In the genomic region with DNA sequence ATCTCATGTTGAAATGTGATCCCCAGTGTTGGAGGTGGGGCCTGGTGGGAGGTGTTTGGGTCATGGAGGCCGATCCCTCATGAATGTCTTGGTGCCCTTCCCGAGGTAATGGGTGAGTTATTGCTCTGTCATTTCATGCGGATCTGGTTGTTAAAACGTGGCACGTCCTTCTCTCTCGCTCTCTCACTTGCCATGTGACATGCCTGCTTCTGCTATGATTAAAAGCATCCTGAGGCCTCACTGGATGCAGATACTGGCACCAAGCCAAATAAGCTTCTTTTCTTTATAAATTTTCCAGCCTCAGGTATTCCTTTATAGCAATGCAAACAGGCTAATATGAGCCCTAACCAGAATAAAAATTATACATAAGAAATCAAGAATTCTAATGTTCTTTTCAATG, we compare ENCODE assay signal across 30 cellular contexts.
"Had no signal": no experiment of that assay in that cellular context is flagged by ENCODE, and none has a peak within 500 bp of the region (broad histone marks: within the 10 kb centered on the region; RNA-seq: fewer than 3 reads in every experiment).

No MANE protein-coding gene starts in this region.

- H3K9me3 ChIP-seq: adrenal gland, body of pancreas, heart left ventricle, right lobe of liver, suprapubic skin, vagina had no signal

- H3K4me3 ChIP-seq: adrenal gland, body of pancreas, cardiac muscle cell, heart left ventricle, right lobe of liver, skin epidermis, suprapubic skin had no signal

- ATAC-seq: activated T-cell treated with anti-CD3 and anti-CD28 coated beads, Interleukin-2, amount 50 U/mL, for 72 hours; body of pancreas; effector memory CD8-positive, alpha-beta T cell; heart left ventricle; left colon; natural killer cell treated with Interleukin-12 subunit alpha and Interleukin-12 subunit beta and Interleukin-15 and Interleukin-18, amount 100 ng/mL, for 72 hours; right lobe of liver; stimulated activated memory B cell treated with anti-CD40 and anti-IgM and Interleukin-4, amounts not matched to agents 10 μg/mL and 1 μg/mL and 100 μg/mL, for 72 hours; stimulated activated naive CD8-positive, alpha-beta T cell treated with anti-CD3 and anti-CD28 coated beads, Interleukin-15, amount 100 ng/mL, for 72 hours had no signal

- H3K27ac ChIP-seq: adrenal gland, body of pancreas, cardiac muscle cell, right lobe of liver, suprapubic skin, vagina had no signal

- DNase-seq: activated CD4-positive, alpha-beta T cell treated with anti-CD3 and anti-CD28 coated beads for 4 hours; activated CD4-positive, alpha-beta T cell treated with anti-CD3 and anti-CD28 coated beads, Interleukin-2, amount 50 U/mL, for 4 hours; activated effector memory CD4-positive, alpha-beta T cell treated with Interleukin-2 at 50 U/mL for 16 hours; activated naive CD4-positive, alpha-beta T cell treated with Interleukin-2 at 50 U/mL for 16 hours; activated T-cell treated with anti-CD3 and anti-CD28 coated beads for 4 hours; activated T-cell treated with anti-CD3 and anti-CD28 coated beads, Interleukin-2, amount 50 U/mL, for 72 hours; adrenal gland; aorta; body of pancreas; cortex of kidney; effector memory CD8-positive, alpha-beta T cell; foreskin fibroblast; heart left ventricle; hypothalamus; immature natural killer cell; kidney; left colon; mesenchymal stem cell; right lobe of liver; stimulated activated CD4-positive, alpha-beta T cell treated with anti-CD3 and anti-CD28 coated beads, Interleukin-4, amount 100 ng/mL, for 4 hours; stimulated activated CD8-positive, alpha-beta memory T cell treated with anti-CD3 and anti-CD28 coated beads, Interleukin-4, amount 100 ng/mL, for 48 hours; stimulated activated naive CD8-positive, alpha-beta T cell treated with anti-CD3 and anti-CD28 coated beads, Interleukin-15, amount 100 ng/mL, for 72 hours; T-helper 1 cell had no signal

- H3K36me3 ChIP-seq: cardiac muscle cell had no signal

- H3K27me3 ChIP-seq: adrenal gland, body of pancreas, cardiac muscle cell, heart left ventricle, right lobe of liver, suprapubic skin, vagina had no signal

- FAIRE-seq: endothelial cell of umbilical vein, kidney had no signal
